34 cellular contexts compared by ENCODE assay signal in genomic region chr15:53903129-53903528, GRCh38.
"Had no signal": no experiment of that assay in that cellular context is flagged by ENCODE, and none has a peak within 500 bp of the region (broad histone marks: within the 10 kb centered on the region; RNA-seq: fewer than 3 reads in every experiment).

No MANE protein-coding gene starts in this region.

- DNase-seq: Karpas-422, Kasumi-1, KG1, MG63, MM.1S, MV-4-11, NCI-H1048, NCI-H1092, NCI-H1092 treated with DMSO at 0.1 percent for 48 hours, NCI-H1105, NCI-H1105 treated with DMSO at 0.1 percent for 48 hours, NCI-H1417, NCI-H1417 treated with DMSO at 0.1 percent for 48 hours, NCI-H1436, NCI-H1436 treated with DMSO at 0.1 percent for 48 hours, NCI-H146, NCI-H1694, NCI-H1694 treated with DMSO at 0.1 percent for 48 hours, NCI-H187, NCI-H187 treated with DMSO at 0.1 percent for 48 hours, NCI-H1930, NCI-H2029, NCI-H2029 treated with DMSO at 0.1 percent for 48 hours, NCI-H2081, NCI-H2081 treated with DMSO at 0.1 percent for 48 hours, NCI-H2107, NCI-H2171, NCI-H2171 treated with DMSO at 0.1 percent for 48 hours, NCI-H2227 treated with DMSO at 0.1 percent for 48 hours, NCI-H226, NCI-H345, NCI-H446, NCI-H446 treated with DMSO at 0.1 percent for 48 hours had no signal

- H3K9ac ChIP-seq: KMS-11 had no signal

- H3K4me3 ChIP-seq: MG63 had no signal

- H3K4me2 ChIP-seq: KMS-11 had no signal

- H3K9me3 ChIP-seq: MG63 had no signal

- H3K27ac ChIP-seq: KMS-11 had no signal

- H3K36me3 ChIP-seq: MG63 had no signal
